ENCODE assay signal across 19 cellular contexts in the genomic region with DNA sequence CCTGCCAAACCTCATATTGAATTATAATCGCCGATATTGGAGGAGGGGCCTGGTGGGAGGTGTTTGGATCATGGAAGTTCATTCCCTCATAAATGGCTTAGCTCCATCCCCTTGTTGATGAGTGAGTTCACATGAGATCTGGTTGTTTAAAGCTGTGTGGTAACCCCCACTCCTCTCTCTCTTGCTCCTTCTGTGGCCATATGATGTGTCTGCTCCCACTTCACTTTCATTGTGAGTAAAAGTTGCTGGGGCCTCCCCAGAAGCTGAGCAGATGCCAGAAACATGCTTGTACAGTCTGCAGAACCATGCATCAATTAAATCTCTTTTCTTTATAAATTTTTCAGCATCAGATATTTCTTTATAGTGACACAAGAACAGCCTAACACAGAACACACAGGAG.
DNase-seq lines count a peak whose midpoint lies in the region; ATAC-seq and TF ChIP-seq lines count a peak whose summit lies in the region.
"Had no signal": no experiment of that assay in that cellular context is flagged by ENCODE, and none has a peak within 500 bp of the region (broad histone marks: within the 10 kb centered on the region; RNA-seq: fewer than 3 reads in every experiment).

No MANE protein-coding gene starts in this region.

- ATAC-seq in GM18519 (IDR thresholded peaks at IDR 0.05; ENCODE audit: low FRiP score, unreplicated experiment) (peak; percentile 45), GM21717 (IDR thresholded peaks at IDR 0.05; ENCODE audit: unreplicated experiment) (peak; percentile 71), HG03159 (IDR thresholded peaks at IDR 0.05; ENCODE audit: unreplicated experiment) (peak; percentile 56), WTC11 (0 out of 2 replicates have a peak, but pooled peaks have one; percentile 22), HG03175 (IDR thresholded peaks at IDR 0.05; ENCODE audit: unreplicated experiment) (no peak)
- ATAC-seq: activated CD4-positive, CD25-positive, alpha-beta regulatory T cell treated with anti-CD3 and anti-CD28 coated beads, Interleukin-2, amount 50 U/mL, for 24 hours had no signal

- 84 to 89% (median 85%) methylated on average over 2 of the region's 2 CpGs for WGBS in ovary, 3 donors

- no peaks in the 10 kb centered on the region for H3K27me3 Mint-ChIP-seq in WTC11 (ENCODE audit: low read depth)
- H3K27me3 Mint-ChIP-seq: naive B cell had no signal

- H3K4me3 ChIP-seq in ovary, result no peak overlapping the region
- H3K4me3 ChIP-seq: SJSA1, suprapubic skin had no signal

- TF ChIP-seq CTCF in WTC11 (IDR thresholded peaks at IDR 0.05), result no peak
- no peak for TF ChIP-seq CTCF in ovary (IDR thresholded peaks at IDR 0.05)

- POLR2A ChIA-PET in WTC11 (lab: Charles Lee), result no interaction called here

- DNase-seq in WTC11 (ENCODE audit: low spot score) (no peak), NCI-H748 treated with DMSO at 0.1 percent for 48 hours (lab: John Stamatoyannopoulos, UW) (no peak), ovary (no peak), SHP77 treated with DMSO at 0.1 percent for 48 hours (lab: John Stamatoyannopoulos, UW) (no peak)
- DNase-seq: CD8-positive, alpha-beta memory T cell; DMS79; naive B cell; NCI-H1930; stimulated activated CD4-positive, alpha-beta T cell treated with anti-CD3 and anti-CD28 coated beads, Interleukin-4, amount 100 ng/mL, for 4 hours; stimulated activated CD8-positive, alpha-beta memory T cell treated with anti-CD3 and anti-CD28 coated beads, Interleukin-4, amount 100 ng/mL, for 48 hours had no signal

- no peaks in the 10 kb centered on the region for H3K4me1 Mint-ChIP-seq in WTC11
- H3K4me1 Mint-ChIP-seq: CD8-positive, alpha-beta memory T cell; naive B cell had no signal

- no peaks in the 10 kb centered on the region for H3K27me3 ChIP-seq in ovary
- H3K27me3 ChIP-seq: SJSA1, suprapubic skin had no signal

- H3K9me3 Mint-ChIP-seq in WTC11, result no peaks in the 10 kb centered on the region

- no peak for TF ChIP-seq EP300 in ovary (IDR thresholded peaks at IDR 0.05)

- intact Hi-C loops in ovary (cut with DNase I), result no loop called here

- H3K9me3 ChIP-seq in ovary, result no peaks in the 10 kb centered on the region
- H3K9me3 ChIP-seq: SJSA1, suprapubic skin had no signal

- H3K36me3 Mint-ChIP-seq in WTC11, result no peaks in the 10 kb centered on the region
- H3K36me3 Mint-ChIP-seq: CD8-positive, alpha-beta memory T cell; naive B cell had no signal

- CTCF ChIA-PET in WTC11 (lab: Charles Lee), result no interaction called here

- no peak for TF ChIP-seq POLR2A in ovary (IDR thresholded peaks at IDR 0.05)

- no peak overlapping the region for H3K27ac Mint-ChIP-seq in WTC11
- H3K27ac Mint-ChIP-seq: naive B cell; T-helper 2 cell treated with Interferon-gamma antibody and Interleukin-4, amounts not matched to agents 5 μg/mL and 100 μg/mL, for 36 hours had no signal

- H3K4me3 Mint-ChIP-seq in WTC11, result no peak overlapping the region
- H3K4me3 Mint-ChIP-seq: CD8-positive, alpha-beta memory T cell; naive B cell; T-helper 2 cell treated with Interferon-gamma antibody and Interleukin-4, amounts not matched to agents 5 μg/mL and 100 μg/mL, for 36 hours had no signal

- H3K27ac ChIP-seq in ovary, result no peak overlapping the region
- H3K27ac ChIP-seq: parathyroid adenoma, SJSA1, suprapubic skin had no signal

- H3K4me1 ChIP-seq in ovary (ENCODE audit: insufficient read depth), result no peaks in the 10 kb centered on the region
- H3K4me1 ChIP-seq: parathyroid adenoma, SJSA1, suprapubic skin had no signal

- H3K36me3 ChIP-seq in ovary, result no peaks in the 10 kb centered on the region
- H3K36me3 ChIP-seq: SJSA1, suprapubic skin had no signal

TF ChIP-seq in WTC11, 78 proteins besides CTCF, POLR2A, EP300 and RAD21:
- TF ChIP-seq, protein P1, sequence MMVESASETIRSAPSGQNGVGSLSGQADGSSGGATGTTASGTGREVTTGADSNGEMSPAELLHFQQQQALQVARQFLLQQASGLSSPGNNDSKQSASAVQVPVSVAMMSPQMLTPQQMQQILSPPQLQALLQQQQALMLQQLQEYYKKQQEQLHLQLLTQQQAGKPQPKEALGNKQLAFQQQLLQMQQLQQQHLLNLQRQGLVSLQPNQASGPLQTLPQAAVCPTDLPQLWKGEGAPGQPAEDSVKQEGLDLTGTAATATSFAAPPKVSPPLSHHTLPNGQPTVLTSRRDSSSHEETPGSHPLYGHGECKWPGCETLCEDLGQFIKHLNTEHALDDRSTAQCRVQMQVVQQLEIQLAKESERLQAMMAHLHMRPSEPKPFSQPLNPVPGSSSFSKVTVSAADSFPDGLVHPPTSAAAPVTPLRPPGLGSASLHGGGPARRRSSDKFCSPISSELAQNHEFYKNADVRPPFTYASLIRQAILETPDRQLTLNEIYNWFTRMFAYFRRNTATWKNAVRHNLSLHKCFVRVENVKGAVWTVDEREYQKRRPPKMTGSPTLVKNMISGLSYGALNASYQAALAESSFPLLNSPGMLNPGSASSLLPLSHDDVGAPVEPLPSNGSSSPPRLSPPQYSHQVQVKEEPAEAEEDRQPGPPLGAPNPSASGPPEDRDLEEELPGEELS (CRISPR knock-in tag; IDR thresholded peaks at IDR 0.05), result no peak
- TF ChIP-seq, protein P2, sequence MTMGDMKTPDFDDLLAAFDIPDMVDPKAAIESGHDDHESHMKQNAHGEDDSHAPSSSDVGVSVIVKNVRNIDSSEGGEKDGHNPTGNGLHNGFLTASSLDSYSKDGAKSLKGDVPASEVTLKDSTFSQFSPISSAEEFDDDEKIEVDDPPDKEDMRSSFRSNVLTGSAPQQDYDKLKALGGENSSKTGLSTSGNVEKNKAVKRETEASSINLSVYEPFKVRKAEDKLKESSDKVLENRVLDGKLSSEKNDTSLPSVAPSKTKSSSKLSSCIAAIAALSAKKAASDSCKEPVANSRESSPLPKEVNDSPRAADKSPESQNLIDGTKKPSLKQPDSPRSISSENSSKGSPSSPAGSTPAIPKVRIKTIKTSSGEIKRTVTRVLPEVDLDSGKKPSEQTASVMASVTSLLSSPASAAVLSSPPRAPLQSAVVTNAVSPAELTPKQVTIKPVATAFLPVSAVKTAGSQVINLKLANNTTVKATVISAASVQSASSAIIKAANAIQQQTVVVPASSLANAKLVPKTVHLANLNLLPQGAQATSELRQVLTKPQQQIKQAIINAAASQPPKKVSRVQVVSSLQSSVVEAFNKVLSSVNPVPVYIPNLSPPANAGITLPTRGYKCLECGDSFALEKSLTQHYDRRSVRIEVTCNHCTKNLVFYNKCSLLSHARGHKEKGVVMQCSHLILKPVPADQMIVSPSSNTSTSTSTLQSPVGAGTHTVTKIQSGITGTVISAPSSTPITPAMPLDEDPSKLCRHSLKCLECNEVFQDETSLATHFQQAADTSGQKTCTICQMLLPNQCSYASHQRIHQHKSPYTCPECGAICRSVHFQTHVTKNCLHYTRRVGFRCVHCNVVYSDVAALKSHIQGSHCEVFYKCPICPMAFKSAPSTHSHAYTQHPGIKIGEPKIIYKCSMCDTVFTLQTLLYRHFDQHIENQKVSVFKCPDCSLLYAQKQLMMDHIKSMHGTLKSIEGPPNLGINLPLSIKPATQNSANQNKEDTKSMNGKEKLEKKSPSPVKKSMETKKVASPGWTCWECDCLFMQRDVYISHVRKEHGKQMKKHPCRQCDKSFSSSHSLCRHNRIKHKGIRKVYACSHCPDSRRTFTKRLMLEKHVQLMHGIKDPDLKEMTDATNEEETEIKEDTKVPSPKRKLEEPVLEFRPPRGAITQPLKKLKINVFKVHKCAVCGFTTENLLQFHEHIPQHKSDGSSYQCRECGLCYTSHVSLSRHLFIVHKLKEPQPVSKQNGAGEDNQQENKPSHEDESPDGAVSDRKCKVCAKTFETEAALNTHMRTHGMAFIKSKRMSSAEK (CRISPR knock-in tag; IDR thresholded peaks at IDR 0.05; ENCODE audit: borderline replicate concordance), result no peak
- TF ChIP-seq, protein P3, sequence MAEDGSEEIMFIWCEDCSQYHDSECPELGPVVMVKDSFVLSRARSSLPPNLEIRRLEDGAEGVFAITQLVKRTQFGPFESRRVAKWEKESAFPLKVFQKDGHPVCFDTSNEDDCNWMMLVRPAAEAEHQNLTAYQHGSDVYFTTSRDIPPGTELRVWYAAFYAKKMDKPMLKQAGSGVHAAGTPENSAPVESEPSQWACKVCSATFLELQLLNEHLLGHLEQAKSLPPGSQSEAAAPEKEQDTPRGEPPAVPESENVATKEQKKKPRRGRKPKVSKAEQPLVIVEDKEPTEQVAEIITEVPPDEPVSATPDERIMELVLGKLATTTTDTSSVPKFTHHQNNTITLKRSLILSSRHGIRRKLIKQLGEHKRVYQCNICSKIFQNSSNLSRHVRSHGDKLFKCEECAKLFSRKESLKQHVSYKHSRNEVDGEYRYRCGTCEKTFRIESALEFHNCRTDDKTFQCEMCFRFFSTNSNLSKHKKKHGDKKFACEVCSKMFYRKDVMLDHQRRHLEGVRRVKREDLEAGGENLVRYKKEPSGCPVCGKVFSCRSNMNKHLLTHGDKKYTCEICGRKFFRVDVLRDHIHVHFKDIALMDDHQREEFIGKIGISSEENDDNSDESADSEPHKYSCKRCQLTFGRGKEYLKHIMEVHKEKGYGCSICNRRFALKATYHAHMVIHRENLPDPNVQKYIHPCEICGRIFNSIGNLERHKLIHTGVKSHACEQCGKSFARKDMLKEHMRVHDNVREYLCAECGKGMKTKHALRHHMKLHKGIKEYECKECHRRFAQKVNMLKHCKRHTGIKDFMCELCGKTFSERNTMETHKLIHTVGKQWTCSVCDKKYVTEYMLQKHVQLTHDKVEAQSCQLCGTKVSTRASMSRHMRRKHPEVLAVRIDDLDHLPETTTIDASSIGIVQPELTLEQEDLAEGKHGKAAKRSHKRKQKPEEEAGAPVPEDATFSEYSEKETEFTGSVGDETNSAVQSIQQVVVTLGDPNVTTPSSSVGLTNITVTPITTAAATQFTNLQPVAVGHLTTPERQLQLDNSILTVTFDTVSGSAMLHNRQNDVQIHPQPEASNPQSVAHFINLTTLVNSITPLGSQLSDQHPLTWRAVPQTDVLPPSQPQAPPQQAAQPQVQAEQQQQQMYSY (CRISPR knock-in tag; IDR thresholded peaks at IDR 0.05), result no peak
